Comparison of ENCODE assay signal across 35 cellular contexts in the genomic region with DNA sequence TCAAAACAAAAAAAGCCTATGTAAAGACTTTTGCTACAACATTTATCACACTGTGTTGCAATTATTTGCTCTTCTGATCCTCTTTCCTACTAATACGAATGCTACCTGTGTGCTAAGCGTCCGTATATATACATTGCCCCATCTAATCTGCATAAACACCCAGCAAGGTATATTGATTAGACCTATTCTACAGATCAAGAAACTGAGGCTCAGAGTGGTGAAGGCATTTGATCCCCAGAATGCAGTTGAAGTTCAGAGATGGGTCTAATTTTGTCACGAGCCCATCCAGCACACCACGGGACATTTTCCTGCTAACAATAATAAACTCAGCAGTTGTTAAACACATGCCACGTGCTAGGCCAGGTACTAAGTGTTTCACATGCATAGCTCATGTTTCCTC.
"Had no signal": no experiment of that assay in that cellular context is flagged by ENCODE, and none has a peak within 500 bp of the region (broad histone marks: within the 10 kb centered on the region; RNA-seq: fewer than 3 reads in every experiment).

No MANE protein-coding gene starts in this region.

- H3K36me3 ChIP-seq: MG63 had no signal

- H3K27me3 ChIP-seq: MG63 had no signal

- H3K4me3 ChIP-seq: MG63 had no signal

- H3K9me3 ChIP-seq: MG63 had no signal

- DNase-seq: Kasumi-1, MG63, MM.1S, MV-4-11, NCI-H1048, NCI-H1092, NCI-H1092 treated with DMSO at 0.1 percent for 48 hours, NCI-H1105, NCI-H1105 treated with DMSO at 0.1 percent for 48 hours, NCI-H1417, NCI-H1417 treated with DMSO at 0.1 percent for 48 hours, NCI-H1436, NCI-H1436 treated with DMSO at 0.1 percent for 48 hours, NCI-H146, NCI-H1694, NCI-H1694 treated with DMSO at 0.1 percent for 48 hours, NCI-H187, NCI-H187 treated with DMSO at 0.1 percent for 48 hours, NCI-H1930, NCI-H2029, NCI-H2029 treated with DMSO at 0.1 percent for 48 hours, NCI-H2081, NCI-H2081 treated with DMSO at 0.1 percent for 48 hours, NCI-H2107, NCI-H2171, NCI-H2171 treated with DMSO at 0.1 percent for 48 hours, NCI-H2227 treated with DMSO at 0.1 percent for 48 hours, NCI-H226, NCI-H345, NCI-H446, NCI-H446 treated with DMSO at 0.1 percent for 48 hours, NCI-H510A, NCI-H510A treated with DMSO at 0.1 percent for 48 hours, NCI-H524, NCI-H524 treated with DMSO at 0.1 percent for 48 hours had no signal
